In the genomic region with DNA sequence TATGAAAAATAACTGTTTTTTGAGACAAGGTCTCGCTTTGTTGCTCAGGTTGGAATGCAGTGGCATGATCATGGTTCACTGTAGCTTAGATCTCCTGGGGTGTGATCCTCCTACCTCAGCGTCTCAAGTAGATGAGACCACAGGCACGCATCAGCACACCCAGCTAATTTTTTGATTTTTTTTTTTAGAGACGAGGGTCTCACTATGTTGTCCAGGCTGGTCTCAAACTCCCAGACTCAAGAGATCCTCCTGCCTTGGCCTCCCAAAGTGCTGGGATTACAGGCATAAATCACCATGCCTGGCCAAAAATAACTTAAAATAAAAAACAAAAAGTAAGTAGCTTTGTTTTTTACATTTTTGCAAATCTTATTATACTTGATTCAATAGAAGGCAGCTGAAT, we compare ENCODE assay signal across 18 cellular contexts.
DNase-seq lines count a peak whose midpoint lies in the region; ATAC-seq and TF ChIP-seq lines count a peak whose summit lies in the region.
"Had no signal": no experiment of that assay in that cellular context is flagged by ENCODE, and none has a peak within 500 bp of the region (broad histone marks: within the 10 kb centered on the region; RNA-seq: fewer than 3 reads in every experiment).

No MANE protein-coding gene starts in this region.

- H3K9me3 Mint-ChIP-seq in CD4-positive, CD25-positive, alpha-beta regulatory T cell = peaks cover 0 to 3% (median 0%) of the 10 kb centered on the region in 7 donors
- H3K9me3 Mint-ChIP-seq in WTC11 = no peaks in the 10 kb centered on the region
- H3K9me3 Mint-ChIP-seq: CD8-positive, alpha-beta memory T cell; H9 had no signal

- no peaks in the 10 kb centered on the region for H3K36me3 Mint-ChIP-seq in CD4-positive, CD25-positive, alpha-beta regulatory T cell
- H3K36me3 Mint-ChIP-seq in WTC11 = no peaks in the 10 kb centered on the region

- H3K27ac Mint-ChIP-seq in CD4-positive, CD25-positive, alpha-beta regulatory T cell = no peak overlapping the region
- H3K27ac Mint-ChIP-seq in WTC11 = no peak overlapping the region
- H3K27ac Mint-ChIP-seq: H9 had no signal

- H3K4me3 Mint-ChIP-seq in CD4-positive, CD25-positive, alpha-beta regulatory T cell = peak overlapping the region in 2 of 4 donors; percentile 60 to 73
- H3K4me3 Mint-ChIP-seq in WTC11 = no peak overlapping the region
- H3K4me3 Mint-ChIP-seq: H9 had no signal

- H3K4me1 Mint-ChIP-seq in CD4-positive, CD25-positive, alpha-beta regulatory T cell = peaks cover 27 to 66% (median 51%) of the 10 kb centered on the region in 4 donors
- peaks cover 17% of the 10 kb centered on the region for H3K4me1 Mint-ChIP-seq in WTC11

- peaks cover 0 to 4% (median 0%) of the 10 kb centered on the region in 9 donors for H3K36me3 ChIP-seq in heart left ventricle
- peaks cover 3% of the 10 kb centered on the region for H3K36me3 ChIP-seq in CD4-positive, CD25-positive, alpha-beta regulatory T cell (ENCODE audit: control insufficient read depth, insufficient read depth, low read length)
- H3K36me3 ChIP-seq in psoas muscle (ENCODE audit: insufficient read depth in 1 of 2, low read depth in 1 of 2) = no peaks in the 10 kb centered on the region
- H3K36me3 ChIP-seq: BE2C had no signal

- TF ChIP-seq CTCF in heart left ventricle (IDR thresholded peaks at IDR 0.05) = no peak
- no peak for TF ChIP-seq CTCF in WTC11 (IDR thresholded peaks at IDR 0.05)
- TF ChIP-seq CTCF in psoas muscle (IDR thresholded peaks at IDR 0.05) = no peak

- no peaks in the 10 kb centered on the region for H3K27me3 Mint-ChIP-seq in CD4-positive, CD25-positive, alpha-beta regulatory T cell
- no peaks in the 10 kb centered on the region; the same call in 1 of the 2 replicates for H3K27me3 Mint-ChIP-seq in WTC11 (ENCODE audit: low read depth)

- DNase-seq in heart left ventricle (no peak), Right ventricle myocardium inferior (ENCODE audit: missing footprints) (no peak), WTC11 (ENCODE audit: low spot score) (no peak), psoas muscle (no peak), NCI-H2081 treated with DMSO at 0.1 percent for 48 hours (lab: John Stamatoyannopoulos, UW) (no peak), 8988T (no peak), HEK293T (ENCODE audit: extremely low spot score) (no peak)
- no peak for DNase-seq in CD4-positive, CD25-positive, alpha-beta regulatory T cell
- DNase-seq: BE2C; CD8-positive, alpha-beta memory T cell; H9; NCI-H1417; NCI-H187; NCI-H226; NCI-H524; PC-3 had no signal

- no peak overlapping the region for H3K4me3 ChIP-seq in heart left ventricle
- H3K4me3 ChIP-seq in CD4-positive, CD25-positive, alpha-beta regulatory T cell (ENCODE audit: low read depth, low read length) = peak overlapping the region; percentile 1
- H3K4me3 ChIP-seq in psoas muscle = no peak overlapping the region
- H3K4me3 ChIP-seq: SJSA1 had no signal

- H3K27me3 ChIP-seq in heart left ventricle (no peaks in the 10 kb centered on the region), psoas muscle (ENCODE audit: insufficient read depth in 3 of 3, low read length in 2 of 3) (no peaks in the 10 kb centered on the region)
- no peaks in the 10 kb centered on the region for H3K27me3 ChIP-seq in CD4-positive, CD25-positive, alpha-beta regulatory T cell (ENCODE audit: control insufficient read depth, insufficient read depth, low read length)
- H3K27me3 ChIP-seq: BE2C, SJSA1 had no signal

- CTCF ChIA-PET in WTC11 (lab: Charles Lee) = interaction anchor here (0.7 to 2.7 kb wide), 3 partner anchors 48 to 222 kb away, joined by 3 to 13 read pairs (median 3); partner anchors contain the start of gene NAA15
- CTCF ChIA-PET in HEK293T (lab: Yijun Ruan, JAX) = interaction anchor here (0.9 to 2.3 kb wide), 3 partner anchors 18 to 93 kb away, joined by 3 to 14 read pairs (median 4); no protein-coding TSS in a partner anchor

- POLR2A ChIA-PET in WTC11 (lab: Charles Lee) = no interaction called here
- POLR2A ChIA-PET in HEK293T (lab: Yijun Ruan, JAX) = interaction anchor here (0.6 to 2.5 kb wide), 2 partner anchors 71 to 222 kb away, joined by 4 to 8 read pairs; partner anchors contain the start of gene NAA15

- H3K27ac ChIP-seq in heart left ventricle = peak overlapping the region in 8 of 12 donors; percentile 11 to 95 (median 72)
- H3K27ac ChIP-seq in CD4-positive, CD25-positive, alpha-beta regulatory T cell (ENCODE audit: insufficient read depth, low read length, poor library complexity, severe bottlenecking) = no peak overlapping the region
- peak overlapping the region; percentile 98 for H3K27ac ChIP-seq in psoas muscle
- H3K27ac ChIP-seq: RWPE1, SJSA1 had no signal

- H3K4me1 ChIP-seq in heart left ventricle (peaks cover 0 to 72% (median 59%) of the 10 kb centered on the region in 12 donors), psoas muscle (peaks cover 68% of the 10 kb centered on the region)
- peaks cover 44% of the 10 kb centered on the region for H3K4me1 ChIP-seq in CD4-positive, CD25-positive, alpha-beta regulatory T cell (ENCODE audit: control insufficient read depth, insufficient read depth, low read length, poor library complexity, severe bottlenecking)

- H3K9me3 ChIP-seq in heart left ventricle = no peaks in the 10 kb centered on the region
- no peaks in the 10 kb centered on the region for H3K9me3 ChIP-seq in CD4-positive, CD25-positive, alpha-beta regulatory T cell (ENCODE audit: control insufficient read depth in 2 of 2, low read length in 2 of 2)
- no peaks in the 10 kb centered on the region for H3K9me3 ChIP-seq in psoas muscle
- H3K9me3 ChIP-seq: BE2C, SJSA1 had no signal

- TF ChIP-seq POLR2A in heart left ventricle (IDR thresholded peaks at IDR 0.05) = no peak

- intact Hi-C loops in heart left ventricle (cut with DNase I) (no loop called here), Right ventricle myocardium inferior (cut with DNase I) (no loop called here), psoas muscle (cut with DNase I) (no loop called here)

- ATAC-seq in heart left ventricle (no peak), Right ventricle myocardium inferior (no peak), WTC11 (no peak), psoas muscle (no peak)
- no peak for ATAC-seq in CD4-positive, CD25-positive, alpha-beta regulatory T cell (ENCODE audit: low read depth in 2 of 2)
- ATAC-seq: PC-3 had no signal

- WGBS in heart left ventricle, 4 donors = 92 to 96% (median 94%) methylated on average over 4 of the region's 4 CpGs
- WGBS in psoas muscle, 3 donors = 89 to 93% (median 90%) methylated on average over 4 of the region's 4 CpGs

TF ChIP-seq in WTC11, 78 proteins besides CTCF, POLR2A, EP300 and RAD21:
- TF ChIP-seq ZNF138 (CRISPR knock-in tag; conservative IDR thresholded peaks at IDR 0.05) (no peak), ZNF121 (CRISPR knock-in tag; IDR thresholded peaks at IDR 0.05) (peak; percentile 66; the same call in 1 of the 2 replicates)

TF ChIP-seq in HEK293T, 16 proteins besides CTCF, POLR2A, EP300 and RAD21:
- TF ChIP-seq SP1 (IDR thresholded peaks at IDR 0.05) (no peak), NFRKB (IDR thresholded peaks at IDR 0.05) (no peak), ZNF384 (IDR thresholded peaks at IDR 0.05) (no peak), TARDBP (IDR thresholded peaks at IDR 0.05) (no peak), FOXM1 (IDR thresholded peaks at IDR 0.05; ENCODE audit: borderline replicate concordance) (no peak), HDGF (IDR thresholded peaks at IDR 0.05; ENCODE audit: borderline replicate concordance) (no peak), LEF1 (IDR thresholded peaks at IDR 0.05; ENCODE audit: borderline replicate concordance) (no peak), FOXK2 (IDR thresholded peaks at IDR 0.05) (no peak), ELF4 (IDR thresholded peaks at IDR 0.05) (no peak), BHLHE40 (IDR thresholded peaks at IDR 0.05; ENCODE audit: borderline replicate concordance) (no peak), CTBP1 (IDR thresholded peaks at IDR 0.05; ENCODE audit: borderline replicate concordance) (no peak), SUZ12 (IDR thresholded peaks at IDR 0.05) (no peak), ARNT (IDR thresholded peaks at IDR 0.05) (no peak)
- TF ChIP-seq, protein P1, sequence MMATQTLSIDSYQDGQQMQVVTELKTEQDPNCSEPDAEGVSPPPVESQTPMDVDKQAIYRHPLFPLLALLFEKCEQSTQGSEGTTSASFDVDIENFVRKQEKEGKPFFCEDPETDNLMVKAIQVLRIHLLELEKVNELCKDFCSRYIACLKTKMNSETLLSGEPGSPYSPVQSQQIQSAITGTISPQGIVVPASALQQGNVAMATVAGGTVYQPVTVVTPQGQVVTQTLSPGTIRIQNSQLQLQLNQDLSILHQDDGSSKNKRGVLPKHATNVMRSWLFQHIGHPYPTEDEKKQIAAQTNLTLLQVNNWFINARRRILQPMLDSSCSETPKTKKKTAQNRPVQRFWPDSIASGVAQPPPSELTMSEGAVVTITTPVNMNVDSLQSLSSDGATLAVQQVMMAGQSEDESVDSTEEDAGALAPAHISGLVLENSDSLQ (IDR thresholded peaks at IDR 0.05) = no peak
